In the genomic region with DNA sequence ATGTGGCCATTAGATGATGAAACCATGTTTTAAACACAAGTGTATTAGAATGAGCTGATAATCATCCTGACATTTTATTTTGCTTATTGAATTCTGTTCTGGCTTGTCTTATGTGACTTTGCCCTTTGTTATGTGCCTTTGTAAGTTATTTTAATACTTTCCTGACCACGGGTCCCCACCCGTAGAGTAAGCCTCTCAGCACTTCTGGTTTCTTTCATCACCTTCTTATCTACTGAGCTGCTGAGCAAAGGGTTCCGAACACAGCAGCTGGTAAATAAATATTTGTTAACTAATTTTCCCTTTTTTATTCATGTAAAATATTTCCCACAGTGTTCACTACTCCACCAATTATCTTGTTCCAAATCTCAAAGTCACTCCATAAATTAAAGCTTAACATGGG, we compare ENCODE assay signal across 20 cellular contexts.
A peak's percentile ranks its signal among the peaks of the same experiment; 100 is the strongest.
DNase-seq lines count a peak whose midpoint lies in the region; ATAC-seq, FAIRE-seq and TF ChIP-seq lines count a peak whose summit lies in the region.
"Had no signal": no experiment of that assay in that cellular context is flagged by ENCODE, and none has a peak within 500 bp of the region (broad histone marks: within the 10 kb centered on the region; RNA-seq: fewer than 3 reads in every experiment).

No MANE protein-coding gene starts in this region.

- peak in 1 of 2 donors; percentile 78 for DNase-seq in cardiac muscle cell (ENCODE audit: low read depth in 1 of 2, low spot score in 1 of 2)
- DNase-seq in left cardiac atrium, result no peak
- DNase-seq in right atrium auricular region (ENCODE audit: low spot score), result no peak
- DNase-seq in GM03348 (ENCODE audit: low spot score), result no peak
- no peak for DNase-seq in kidney
- no peak for DNase-seq in upper lobe of right lung
- DNase-seq: Caco-2; CD4-positive, CD25-positive, alpha-beta regulatory T cell; CD8-positive, alpha-beta T cell; DMS153; DND-41; GM23248; H7; HCEC 1CT had no signal

- peak; percentile 45 to 54 for ATAC-seq in left cardiac atrium
- no peak for ATAC-seq in upper lobe of right lung
- ATAC-seq: CD8-positive, alpha-beta T cell; GM12878 had no signal

- H3K27ac ChIP-seq in cardiac muscle cell (peak overlapping the region; percentile 6), right atrium auricular region (peak overlapping the region; percentile 15 to 56), kidney (ENCODE audit: low read depth in 2 of 2, low read length in 2 of 2) (no peak overlapping the region), upper lobe of right lung (no peak overlapping the region)
- H3K27ac ChIP-seq: BLaER1, C4-2B, GM23248 had no signal

- H3K9me3 ChIP-seq in cardiac muscle cell (ENCODE audit: low read depth) (no peaks in the 10 kb centered on the region), right atrium auricular region (no peaks in the 10 kb centered on the region), kidney (ENCODE audit: control insufficient read depth in 1 of 2, low read length in 2 of 2) (no peaks in the 10 kb centered on the region), upper lobe of right lung (no peaks in the 10 kb centered on the region)
- H3K9me3 ChIP-seq: BLaER1, Caco-2 had no signal

- FAIRE-seq in kidney (lab: Jason Lieb, UNC), result no peak
- FAIRE-seq: G401.6, GM12878, GM19239, H1 had no signal

- no peak overlapping the region for H3K9ac ChIP-seq in kidney (ENCODE audit: low read length in 2 of 2)
- H3K9ac ChIP-seq: BLaER1, GM23248 had no signal

- H3K36me3 ChIP-seq in cardiac muscle cell, result no peaks in the 10 kb centered on the region
- no peaks in the 10 kb centered on the region for H3K36me3 ChIP-seq in right atrium auricular region
- H3K36me3 ChIP-seq in kidney (ENCODE audit: control insufficient read depth in 1 of 2, insufficient read depth in 2 of 2, low read length in 2 of 2), result no peaks in the 10 kb centered on the region
- H3K36me3 ChIP-seq in upper lobe of right lung, result no peaks in the 10 kb centered on the region
- H3K36me3 ChIP-seq: BLaER1 had no signal

- no peaks in the 10 kb centered on the region for H3K27me3 ChIP-seq in cardiac muscle cell
- H3K27me3 ChIP-seq in right atrium auricular region, result no peaks in the 10 kb centered on the region
- no peaks in the 10 kb centered on the region for H3K27me3 ChIP-seq in upper lobe of right lung
- H3K27me3 ChIP-seq: BLaER1 had no signal

- intact Hi-C loops in left cardiac atrium (cut with DNase I), result no loop called here
- intact Hi-C loops in kidney (cut with DNase I), result no loop called here
- intact Hi-C loops in upper lobe of right lung (cut with DNase I), result no loop called here

- no peak overlapping the region for H3K4me3 ChIP-seq in cardiac muscle cell
- H3K4me3 ChIP-seq in right atrium auricular region, result no peak overlapping the region
- H3K4me3 ChIP-seq in kidney (ENCODE audit: low read length in 2 of 2), result no peak overlapping the region
- no peak overlapping the region for H3K4me3 ChIP-seq in upper lobe of right lung
- H3K4me3 ChIP-seq: BLaER1, GM12878, GM23248 had no signal

- peaks cover 44% of the 10 kb centered on the region for H3K4me1 ChIP-seq in cardiac muscle cell (ENCODE audit: low read depth)
- H3K4me1 ChIP-seq in right atrium auricular region, result peaks cover 0 to 12% of the 10 kb centered on the region in 2 donors
- H3K4me1 ChIP-seq in kidney (ENCODE audit: control insufficient read depth in 1 of 2, insufficient read depth in 1 of 2, low read depth in 1 of 2, low read length in 2 of 2), result no peaks in the 10 kb centered on the region
- no peaks in the 10 kb centered on the region for H3K4me1 ChIP-seq in upper lobe of right lung
- H3K4me1 ChIP-seq: BLaER1, Caco-2 had no signal

- TF ChIP-seq CTCF in cardiac muscle cell (IDR thresholded peaks at IDR 0.05; ENCODE audit: low read depth, low read length) (no peak), right atrium auricular region (IDR thresholded peaks at IDR 0.05) (no peak), kidney (IDR thresholded peaks at IDR 0.05; ENCODE audit: borderline replicate concordance, extremely low read depth, insufficient read depth) (no peak), upper lobe of right lung (IDR thresholded peaks at IDR 0.05) (no peak)

Comparison
In these comparisons a context has a peak if more than half of its experiments do, and no peak if none do; other contexts are left out.
1. H3K27ac ChIP-seq: peak in cardiac muscle cell (single experiment) and right atrium auricular region (2 of 2); none in kidney (0 of 2) and upper lobe of right lung (single experiment).